ENCODE assay signal across 9 cellular contexts in genomic region chr4:16018841-16019240, GRCh38.
"Had no signal": no experiment of that assay in that cellular context is flagged by ENCODE, and none has a peak within 500 bp of the region (broad histone marks: within the 10 kb centered on the region; RNA-seq: fewer than 3 reads in every experiment).

No MANE protein-coding gene starts in this region.

- DNase-seq: GM23248, GOT3, H7, HFFc6, KBM-7 had no signal

- H3K27ac ChIP-seq: GM23248, KMS-11 had no signal

- ATAC-seq: HCT116, HepG2 had no signal

- H3K9me3 ChIP-seq: HAP-1 had no signal

- H3K4me3 ChIP-seq: GM23248, HAP-1 had no signal

- H2AFZ ChIP-seq: GM23248 had no signal

- H3K4me2 ChIP-seq: KMS-11 had no signal

- H3K36me3 ChIP-seq: HAP-1 had no signal

- H3K9ac ChIP-seq: GM23248, KMS-11 had no signal
